In genomic region chr14:97267509-97267908, GRCh38 we compare ENCODE assay signal across 16 cellular contexts.
A peak's percentile ranks its signal among the peaks of the same experiment; 100 is the strongest.
DNase-seq lines count a peak whose midpoint lies in the region; TF ChIP-seq lines count a peak whose summit lies in the region.
"Had no signal": no experiment of that assay in that cellular context is flagged by ENCODE, and none has a peak within 500 bp of the region (broad histone marks: within the 10 kb centered on the region; RNA-seq: fewer than 3 reads in every experiment).

No MANE protein-coding gene starts in this region.

- H3K4me2 ChIP-seq in GM23248 (ENCODE audit: unreplicated experiment), result no peak overlapping the region

- H4K20me1 ChIP-seq in GM23248 (ENCODE audit: insufficient read depth), result no peaks in the 10 kb centered on the region

- DNase-seq in GM23248, result peak; percentile 32
- DNase-seq in NCI-H748 treated with DMSO at 0.1 percent for 48 hours (lab: John Stamatoyannopoulos, UW), result peak; percentile 25
- DNase-seq in astrocyte of the spinal cord (ENCODE audit: low read depth, low spot score), result peak; percentile 39
- peak; percentile 48 for DNase-seq in retinal pigment epithelial cell (ENCODE audit: low read depth)
- DNase-seq in activated CD4-positive, CD25-positive, alpha-beta regulatory T cell (lab: John Stamatoyannopoulos, UW), result no peak
- no peak for DNase-seq in left ventricle myocardium inferior
- DNase-seq in posterior vena cava (ENCODE audit: low spot score), result no peak
- DNase-seq: C1 segment of cervical spinal cord, DMS 273 treated with DMSO at 0.1 percent for 48 hours, HFFc6, KBM-7, MV-4-11, NCI-H1436 treated with DMSO at 0.1 percent for 48 hours, NCI-H2081, NCI-H226, Right ventricle myocardium superior had no signal

- no peak overlapping the region for H2AFZ ChIP-seq in GM23248

- H3K36me3 ChIP-seq in GM23248 (ENCODE audit: low read depth) (no peaks in the 10 kb centered on the region), left ventricle myocardium inferior (no peaks in the 10 kb centered on the region)

- H3K27ac ChIP-seq in GM23248 (no peak overlapping the region), left ventricle myocardium inferior (replicated peaks) (no peak overlapping the region)

- no peaks in the 10 kb centered on the region for H3F3A ChIP-seq in GM23248 (ENCODE audit: insufficient read depth)

- H3K79me2 ChIP-seq in GM23248 (ENCODE audit: insufficient read depth), result no peaks in the 10 kb centered on the region

- H3K9ac ChIP-seq in GM23248, result no peak overlapping the region

- H3K9me3 ChIP-seq in GM23248 (ENCODE audit: low read depth), result no peaks in the 10 kb centered on the region
- peaks cover 2% of the 10 kb centered on the region for H3K9me3 ChIP-seq in left ventricle myocardium inferior (replicated peaks)

- intact Hi-C loops in left ventricle myocardium inferior (cut with micrococcal nuclease), result no loop called here
- intact Hi-C loops in posterior vena cava (cut with DNase I), result loop anchor here in 1 of 2 donors (2.0 kb wide), 1 partner anchor 19 kb away; no protein-coding TSS in a partner anchor

- H3K27me3 ChIP-seq in GM23248 (replicated peaks; ENCODE audit: insufficient read depth) (no peaks in the 10 kb centered on the region), left ventricle myocardium inferior (ENCODE audit: low read depth) (peaks cover 14% of the 10 kb centered on the region)

- no peak overlapping the region for H3K4me3 ChIP-seq in GM23248
- no peak overlapping the region for H3K4me3 ChIP-seq in astrocyte of the spinal cord (ENCODE audit: low read depth, low read length)
- H3K4me3 ChIP-seq in retinal pigment epithelial cell (ENCODE audit: low read length), result no peak overlapping the region
- no peak overlapping the region for H3K4me3 ChIP-seq in left ventricle myocardium inferior

- TF ChIP-seq CTCF in astrocyte of the spinal cord (IDR thresholded peaks at IDR 0.05; ENCODE audit: low read depth, low read length), result no peak
- TF ChIP-seq CTCF in retinal pigment epithelial cell (conservative IDR thresholded peaks at IDR 0.05; ENCODE audit: low read depth, low read length), result no peak
- TF ChIP-seq CTCF in left ventricle myocardium inferior (IDR thresholded peaks at IDR 0.05; ENCODE audit: borderline replicate concordance), result no peak

- no peaks in the 10 kb centered on the region for H3K9me2 ChIP-seq in GM23248 (ENCODE audit: insufficient read depth)

- no peaks in the 10 kb centered on the region for H3K4me1 ChIP-seq in GM23248 (ENCODE audit: insufficient read depth)
- H3K4me1 ChIP-seq in left ventricle myocardium inferior, result no peaks in the 10 kb centered on the region

- in situ Hi-C loops in GM23248 (cut with MboI), result no loop called here
- in situ Hi-C loops in astrocyte of the spinal cord (cut with HindIII; ENCODE audit: low sequenced_read_pairs), result no loop called here

Comparison
In these comparisons a context has a peak if more than half of its experiments do, and no peak if none do; other contexts are left out.
1. DNase-seq: peak in GM23248 (single experiment), NCI-H748 treated with DMSO at 0.1 percent for 48 hours (single experiment), astrocyte of the spinal cord (single experiment) and retinal pigment epithelial cell (single experiment); none in activated CD4-positive, CD25-positive, alpha-beta regulatory T cell (0 of 4), left ventricle myocardium inferior (single experiment) and posterior vena cava (single experiment).